In genomic region chr11:57480409-57481137, GRCh38 we compare ENCODE assay signal across 8 cellular contexts. TPM values are rescaled to one million over a fixed set of nuclear protein-coding genes. Genes with fewer than 3 reads are reported as not detected.
A peak's percentile ranks its signal among the peaks of the same experiment; 100 is the strongest.
DNase-seq lines count a peak whose midpoint lies in the region; ATAC-seq and TF ChIP-seq lines count a peak whose summit lies in the region.

No MANE protein-coding gene starts in this region.

- no peak for TF ChIP-seq POLR2A in stomach (IDR thresholded peaks at IDR 0.05)

- H3K36me3 ChIP-seq in mucosa of descending colon (ENCODE audit: low read depth) (no peaks in the 10 kb centered on the region), stomach (peaks cover 11 to 23% (median 15%) of the 10 kb centered on the region in 4 donors)

- H3K27ac ChIP-seq in stomach = no peak overlapping the region

- H3K4me3 ChIP-seq in mucosa of descending colon (no peak overlapping the region), stomach (no peak overlapping the region)

- TF ChIP-seq CTCF in mucosa of descending colon (IDR thresholded peaks at IDR 0.05) (peak; percentile 58), stomach (IDR thresholded peaks at IDR 0.05) (peak in 5 of 7 experiments; percentile 34 to 76 (median 61))

- 32 to 37% (median 35%) methylated on average over 9 of the region's 9 CpGs for WGBS in stomach, 5 donors

- intact Hi-C loops in mucosa of descending colon (cut with DNase I, micrococcal nuclease) = no loop called here
- intact Hi-C loops in stomach (cut with DNase I; ENCODE audit: low total_unique reads) = loop anchor here (10.0 kb wide), 1 partner anchor 136 kb away; no protein-coding TSS in a partner anchor

- H3K27me3 ChIP-seq in stomach = peaks cover 0 to 57% (median 22%) of the 10 kb centered on the region in 3 donors

- peak; percentile 74 for DNase-seq in Daoy (ENCODE audit: low read depth)
- peak; percentile 36 for DNase-seq in NCI-H345 treated with DMSO at 0.1 percent for 48 hours (lab: John Stamatoyannopoulos, UW; ENCODE audit: unreplicated experiment)
- DNase-seq in activated CD4-positive, alpha-beta T cell treated with anti-CD3 and anti-CD28 coated beads for 1 hour = peak; percentile 39
- peak; percentile 71 for DNase-seq in dermis blood vessel endothelial cell
- DNase-seq in mucosa of descending colon = peak in 2 of 3 donors; percentile 80 to 86
- peak; percentile 78 for DNase-seq in stomach

- ATAC-seq in HG02610 (IDR thresholded peaks at IDR 0.05; ENCODE audit: unreplicated experiment) (peak; percentile 42), mucosa of descending colon (peak; percentile 50), GM19324 (IDR thresholded peaks at IDR 0.05; ENCODE audit: low FRiP score, unreplicated experiment) (no peak)

- no peak for TF ChIP-seq EP300 in stomach (IDR thresholded peaks at IDR 0.05)

- H3K9me3 ChIP-seq in mucosa of descending colon (no peaks in the 10 kb centered on the region), stomach (no peaks in the 10 kb centered on the region)

- H3K4me1 ChIP-seq in mucosa of descending colon (ENCODE audit: low read depth) = peaks cover 32% of the 10 kb centered on the region
- H3K4me1 ChIP-seq in stomach = peaks cover 32 to 65% (median 52%) of the 10 kb centered on the region in 4 donors

RNA-seq across cellular contexts. Expression of gene RTN4RL2, which starts 20.2 kb away (rescaled TPM):
- 0.23 TPM in 1 of 2 replicates, not detected in the other for total RNA-seq in Daoy (2014; rRNA removed; shearing (Covaris generic))
- total RNA-seq in dermis blood vessel endothelial cell (0.14 and 0.51 TPM in 2 replicates), mucosa of descending colon (under 1 TPM; 0.38 to 0.73 (median 0.48) TPM), stomach (1 to 10 TPM in 2 of 5 donors, not detected in 3; 3.9 to 8.1 TPM)
- polyA plus RNA-seq in stomach = under 1 TPM; 0.75 to 0.78 (median 0.76) TPM

RNA-seq across cellular contexts. Expression of gene SLC43A1, which starts 34.9 kb away (rescaled TPM):
- 5.6 and 9.0 TPM in 2 replicates for total RNA-seq in Daoy (2014; rRNA removed; shearing (Covaris generic))
- 16.7 and 18.4 TPM in 2 replicates for total RNA-seq in dermis blood vessel endothelial cell
- total RNA-seq in mucosa of descending colon = 10 to 100 TPM in 1 of 3 donors, 1 to 10 TPM in 2; 8.3 to 22.6 (median 9.9) TPM
- total RNA-seq in stomach = 10 to 100 TPM; 10.5 to 38.4 (median 18.5) TPM
- polyA plus RNA-seq in stomach = 10 to 100 TPM; 16.0 to 24.6 (median 19.7) TPM

RNA-seq across cellular contexts. Expression of gene TIMM10, which starts 50.0 kb away (rescaled TPM):
- total RNA-seq in Daoy (2014; rRNA removed; shearing (Covaris generic)) = 164 and 188 TPM in 2 replicates
- total RNA-seq in dermis blood vessel endothelial cell (28.1 and 39.8 TPM in 2 replicates), mucosa of descending colon (10 to 100 TPM; 25.5 to 50.1 (median 49.9) TPM), stomach (10 to 100 TPM in 3 of 5 donors, 1 to 10 TPM in 2; 1.7 to 51.3 (median 31.3) TPM)
- 10 to 100 TPM; 66.7 to 79.6 (median 73.7) TPM for polyA plus RNA-seq in stomach

RNA-seq across cellular contexts. Expression of gene SLC43A3, which starts 53.7 kb away (rescaled TPM):
- 122 and 135 TPM in 2 replicates for total RNA-seq in Daoy (2014; rRNA removed; shearing (Covaris generic))
- total RNA-seq in dermis blood vessel endothelial cell (57.7 and 101 TPM in 2 replicates), mucosa of descending colon (10 to 100 TPM in 2 of 3 donors, 1 to 10 TPM in 1; 6.3 to 24.4 (median 16.9) TPM), stomach (10 to 100 TPM in 3 of 5 donors, 1 to 10 TPM in 2; 1.2 to 81.7 (median 10.5) TPM)
- 10 to 100 TPM; 10.2 to 22.8 (median 15.0) TPM for polyA plus RNA-seq in stomach

RNA-seq across cellular contexts. Expression of gene SMTNL1, which starts 56.8 kb away (rescaled TPM):
- total RNA-seq in Daoy (2014; rRNA removed; shearing (Covaris generic)) = not detected in 2 replicates
- total RNA-seq in dermis blood vessel endothelial cell (not detected in 2 replicates), mucosa of descending colon (not detected), stomach (not detected)
- not detected for polyA plus RNA-seq in stomach
